8 cellular contexts compared by ENCODE assay signal in the genomic region with DNA sequence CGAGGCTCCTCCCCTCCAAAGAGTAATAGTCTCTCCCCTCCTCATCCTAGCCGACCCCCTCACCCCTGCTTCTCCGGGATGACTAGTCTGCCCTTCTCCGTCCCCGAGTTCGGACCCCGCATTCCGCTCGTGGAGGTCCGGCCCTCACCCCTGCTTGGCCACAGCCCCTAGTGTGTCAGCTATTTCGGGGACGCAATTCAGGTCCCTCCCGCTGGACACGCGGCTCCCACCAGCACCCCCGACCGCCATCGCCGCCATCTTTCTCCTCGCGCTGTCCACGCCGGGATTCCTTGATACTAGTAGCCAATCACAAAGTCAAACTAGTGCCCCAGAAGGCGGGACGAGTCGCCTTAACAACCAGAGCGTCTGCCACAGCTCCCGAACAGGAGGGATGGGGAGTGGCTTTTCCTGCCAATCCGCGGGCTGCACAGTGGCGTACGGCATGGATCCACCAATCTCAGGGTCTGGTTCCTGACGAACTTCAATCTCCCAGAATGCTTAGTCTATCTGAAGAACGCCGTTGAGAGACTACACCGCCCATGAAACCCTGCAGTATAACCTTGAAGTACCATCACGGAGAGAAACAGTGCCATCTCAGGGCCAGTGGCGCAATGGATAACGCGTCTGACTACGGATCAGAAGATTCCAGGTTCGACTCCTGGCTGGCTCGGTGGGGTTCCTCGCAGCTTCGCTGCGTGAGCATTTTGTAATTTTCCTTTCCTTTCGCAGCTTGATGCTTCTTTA. TPM values are rescaled to one million over a fixed set of nuclear protein-coding genes. Genes with fewer than 3 reads are reported as not detected.
DNase-seq lines count a peak whose midpoint lies in the region; ATAC-seq and TF ChIP-seq lines count a peak whose summit lies in the region.

A gene (minus strand): TSS at position 273 of the 744 bp plus-strand sequence. CDS start 15 bp downstream, at position 258.

- H3K4me1 ChIP-seq in osteoblast (ENCODE audit: insufficient read depth, low read length) (peaks cover 17% of the 10 kb centered on the region), thoracic aorta (ENCODE audit: control insufficient read depth in 1 of 2, low read depth in 2 of 2) (peaks cover 11 to 15% of the 10 kb centered on the region in 2 donors)

- H3K27ac Mint-ChIP-seq in activated naive CD8-positive, alpha-beta T cell treated with anti-CD3 and anti-CD28 coated beads, Interleukin-2, amount 10 ng/mL, durations not matched to agents 7 days and 5 days, result no peak within 1 kb of the TSS
- H3K27ac Mint-ChIP-seq in glutamatergic neuron (ENCODE audit: unreplicated experiment), result peak within 1 kb of the TSS; percentile 1

- no peaks in the 10 kb centered on the region for H3K27me3 ChIP-seq in osteoblast (ENCODE audit: insufficient read depth, low read length)
- H3K27me3 ChIP-seq in thoracic aorta (replicated peaks; ENCODE audit: insufficient read depth), result no peaks in the 10 kb centered on the region

- H3K9me3 ChIP-seq in osteoblast (ENCODE audit: low read depth, low read length) (no peaks in the 10 kb centered on the region), thoracic aorta (no peaks in the 10 kb centered on the region)

- peak within 1 kb of the TSS; percentile 96 for H2AFZ ChIP-seq in osteoblast (ENCODE audit: low read length)

- no peaks in the 10 kb centered on the region for H3K27me3 Mint-ChIP-seq in activated naive CD8-positive, alpha-beta T cell treated with anti-CD3 and anti-CD28 coated beads, Interleukin-2, amount 10 ng/mL, durations not matched to agents 7 days and 5 days
- peaks cover 6% of the 10 kb centered on the region for H3K27me3 Mint-ChIP-seq in glutamatergic neuron (ENCODE audit: unreplicated experiment)

- H3K4me1 Mint-ChIP-seq in activated naive CD8-positive, alpha-beta T cell treated with anti-CD3 and anti-CD28 coated beads, Interleukin-2, amount 10 ng/mL, durations not matched to agents 7 days and 5 days, result peaks cover 25% of the 10 kb centered on the region
- H3K4me1 Mint-ChIP-seq in glutamatergic neuron (ENCODE audit: low read depth, unreplicated experiment), result peaks cover 4% of the 10 kb centered on the region

- TF ChIP-seq CTCF in GM12864 (IDR thresholded peaks at IDR 0.05; ENCODE audit: low read depth, low read length, missing control alignments) (no peak), glutamatergic neuron (IDR thresholded peaks at IDR 0.05; ENCODE audit: partially characterized antibody, unreplicated experiment) (no peak), osteoblast (IDR thresholded peaks at IDR 0.05; ENCODE audit: extremely low read depth, low read depth, low read length) (no peak), thoracic aorta (IDR thresholded peaks at IDR 0.05) (no peak)

- ATAC-seq in HG02678 (IDR thresholded peaks at IDR 0.05; ENCODE audit: unreplicated experiment) (peak; percentile 94), thoracic aorta (ENCODE audit: insufficient number of reproducible peaks, low FRiP score, low read depth) (peak; percentile 100)
- ATAC-seq in activated naive CD8-positive, alpha-beta T cell treated with anti-CD3 and anti-CD28 coated beads, Interleukin-2, amount 10 ng/mL, durations not matched to agents 7 days and 5 days (ENCODE audit: low read depth), result peak; percentile 98

- H3K4me3 Mint-ChIP-seq in activated naive CD8-positive, alpha-beta T cell treated with anti-CD3 and anti-CD28 coated beads, Interleukin-2, amount 10 ng/mL, durations not matched to agents 7 days and 5 days, result no peak within 1 kb of the TSS
- no peak within 1 kb of the TSS for H3K4me3 Mint-ChIP-seq in glutamatergic neuron (ENCODE audit: unreplicated experiment)

- H3K4me3 ChIP-seq in GM12864 (ENCODE audit: low read depth, low read length), result peak within 1 kb of the TSS; percentile 91
- peak within 1 kb of the TSS; percentile 91 for H3K4me3 ChIP-seq in osteoblast (ENCODE audit: insufficient read depth, low read length)
- H3K4me3 ChIP-seq in thoracic aorta, result peak within 1 kb of the TSS; percentile 81

- H4K20me1 ChIP-seq in osteoblast (ENCODE audit: insufficient read depth, low read length), result no peaks in the 10 kb centered on the region

- POLR2A ChIA-PET in activated naive CD8-positive, alpha-beta T cell treated with anti-CD3 and anti-CD28 coated beads, Interleukin-2, amount 10 ng/mL, durations not matched to agents 7 days and 5 days (lab: Charles Lee), result interaction anchor here (0.6 to 2.3 kb wide), 11 partner anchors 10 to 210 kb away, joined by 3 to 35 read pairs (median 5); a partner anchor contains a TSS

- peaks cover 15% of the 10 kb centered on the region for H3K36me3 Mint-ChIP-seq in activated naive CD8-positive, alpha-beta T cell treated with anti-CD3 and anti-CD28 coated beads, Interleukin-2, amount 10 ng/mL, durations not matched to agents 7 days and 5 days
- no peaks in the 10 kb centered on the region for H3K36me3 Mint-ChIP-seq in glutamatergic neuron (ENCODE audit: unreplicated experiment)

- H3K27ac ChIP-seq in osteoblast (ENCODE audit: low read depth, low read length), result peak within 1 kb of the TSS; percentile 86
- H3K27ac ChIP-seq in thoracic aorta, result peak within 1 kb of the TSS; percentile 92 to 94

- H3K4me2 ChIP-seq in osteoblast (ENCODE audit: insufficient read depth, low read length), result peak within 1 kb of the TSS; percentile 98

- DNase-seq in GM12864 (ENCODE audit: low read depth), result peak; percentile 99
- peak; percentile 100 for DNase-seq in NCI-H1105 treated with DMSO at 0.1 percent for 48 hours (lab: John Stamatoyannopoulos, UW)
- DNase-seq in SKM-1 treated with dmso at 0.1 percent for 144 hours (lab: John Stamatoyannopoulos, UW; ENCODE audit: unreplicated experiment), result peak; percentile 92
- peak; percentile 88 for DNase-seq in activated naive CD8-positive, alpha-beta T cell treated with anti-CD3 and anti-CD28 coated beads, Interleukin-2, amount 10 ng/mL, durations not matched to agents 7 days and 5 days
- peak; percentile 94 for DNase-seq in glutamatergic neuron
- peak; percentile 97 for DNase-seq in osteoblast (ENCODE audit: insufficient read length, low spot score, missing footprints)
- peak; percentile 98 for DNase-seq in thoracic aorta (ENCODE audit: low spot score)

- H3K79me2 ChIP-seq in osteoblast (ENCODE audit: insufficient read depth, low read length), result peaks cover 23% of the 10 kb centered on the region

- peaks cover 30% of the 10 kb centered on the region for H3K36me3 ChIP-seq in osteoblast (ENCODE audit: insufficient read depth, low read length)
- H3K36me3 ChIP-seq in thoracic aorta, result peaks cover 12% of the 10 kb centered on the region

- H3K9me3 Mint-ChIP-seq in activated naive CD8-positive, alpha-beta T cell treated with anti-CD3 and anti-CD28 coated beads, Interleukin-2, amount 10 ng/mL, durations not matched to agents 7 days and 5 days, result no peaks in the 10 kb centered on the region
- peaks cover 4% of the 10 kb centered on the region for H3K9me3 Mint-ChIP-seq in glutamatergic neuron (ENCODE audit: unreplicated experiment)

RNA-seq across cellular contexts. Expression of the gene that starts here (rescaled TPM):
- total RNA-seq in activated naive CD8-positive, alpha-beta T cell treated with anti-CD3 and anti-CD28 coated beads, Interleukin-2, amount 10 ng/mL, durations not matched to agents 7 days and 5 days, result 10 to 100 TPM; 35.7 to 40.1 TPM
- total RNA-seq in glutamatergic neuron (ENCODE audit: unreplicated experiment) (54.6 TPM), osteoblast (49.2 and 56.3 TPM in 2 replicates), thoracic aorta (10 to 100 TPM; 27.8 to 30.5 TPM)

Comparison
In these comparisons a context has a peak if more than half of its experiments do, and no peak if none do; other contexts are left out.
1. Peak in every context shown above with its lines: DNase-seq, ATAC-seq, H3K4me3 ChIP-seq and H3K27ac ChIP-seq.